1 cellular context compared by ENCODE assay signal in genomic region chr4:184514121-184514988, GRCh38.
TF ChIP-seq lines count a peak whose summit lies in the region.

No MANE protein-coding gene starts in this region.

TF ChIP-seq in K562, 482 proteins besides CTCF, POLR2A, EP300 and RAD21 (continued from another document):
- TF ChIP-seq, protein P1, sequence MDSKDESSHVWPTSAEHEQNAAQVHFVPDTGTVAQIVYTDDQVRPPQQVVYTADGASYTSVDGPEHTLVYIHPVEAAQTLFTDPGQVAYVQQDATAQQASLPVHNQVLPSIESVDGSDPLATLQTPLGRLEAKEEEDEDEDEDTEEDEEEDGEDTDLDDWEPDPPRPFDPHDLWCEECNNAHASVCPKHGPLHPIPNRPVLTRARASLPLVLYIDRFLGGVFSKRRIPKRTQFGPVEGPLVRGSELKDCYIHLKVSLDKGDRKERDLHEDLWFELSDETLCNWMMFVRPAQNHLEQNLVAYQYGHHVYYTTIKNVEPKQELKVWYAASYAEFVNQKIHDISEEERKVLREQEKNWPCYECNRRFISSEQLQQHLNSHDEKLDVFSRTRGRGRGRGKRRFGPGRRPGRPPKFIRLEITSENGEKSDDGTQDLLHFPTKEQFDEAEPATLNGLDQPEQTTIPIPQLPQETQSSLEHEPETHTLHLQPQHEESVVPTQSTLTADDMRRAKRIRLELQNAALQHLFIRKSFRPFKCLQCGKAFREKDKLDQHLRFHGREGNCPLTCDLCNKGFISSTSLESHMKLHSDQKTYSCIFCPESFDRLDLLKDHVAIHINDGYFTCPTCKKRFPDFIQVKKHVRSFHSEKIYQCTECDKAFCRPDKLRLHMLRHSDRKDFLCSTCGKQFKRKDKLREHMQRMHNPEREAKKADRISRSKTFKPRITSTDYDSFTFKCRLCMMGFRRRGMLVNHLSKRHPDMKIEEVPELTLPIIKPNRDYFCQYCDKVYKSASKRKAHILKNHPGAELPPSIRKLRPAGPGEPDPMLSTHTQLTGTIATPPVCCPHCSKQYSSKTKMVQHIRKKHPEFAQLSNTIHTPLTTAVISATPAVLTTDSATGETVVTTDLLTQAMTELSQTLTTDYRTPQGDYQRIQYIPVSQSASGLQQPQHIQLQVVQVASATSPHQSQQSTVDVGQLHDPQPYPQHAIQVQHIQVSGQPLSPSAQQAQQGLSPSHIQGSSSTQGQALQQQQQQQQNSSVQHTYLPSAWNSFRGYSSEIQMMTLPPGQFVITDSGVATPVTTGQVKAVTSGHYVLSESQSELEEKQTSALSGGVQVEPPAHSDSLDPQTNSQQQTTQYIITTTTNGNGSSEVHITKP (IDR thresholded peaks at IDR 0.05; ENCODE audit: partially characterized antibody): peak; percentile 37
- no peak for TF ChIP-seq ZKSCAN8 (CRISPR knock-in tag; IDR thresholded peaks at IDR 0.05)
- TF ChIP-seq, protein P2, sequence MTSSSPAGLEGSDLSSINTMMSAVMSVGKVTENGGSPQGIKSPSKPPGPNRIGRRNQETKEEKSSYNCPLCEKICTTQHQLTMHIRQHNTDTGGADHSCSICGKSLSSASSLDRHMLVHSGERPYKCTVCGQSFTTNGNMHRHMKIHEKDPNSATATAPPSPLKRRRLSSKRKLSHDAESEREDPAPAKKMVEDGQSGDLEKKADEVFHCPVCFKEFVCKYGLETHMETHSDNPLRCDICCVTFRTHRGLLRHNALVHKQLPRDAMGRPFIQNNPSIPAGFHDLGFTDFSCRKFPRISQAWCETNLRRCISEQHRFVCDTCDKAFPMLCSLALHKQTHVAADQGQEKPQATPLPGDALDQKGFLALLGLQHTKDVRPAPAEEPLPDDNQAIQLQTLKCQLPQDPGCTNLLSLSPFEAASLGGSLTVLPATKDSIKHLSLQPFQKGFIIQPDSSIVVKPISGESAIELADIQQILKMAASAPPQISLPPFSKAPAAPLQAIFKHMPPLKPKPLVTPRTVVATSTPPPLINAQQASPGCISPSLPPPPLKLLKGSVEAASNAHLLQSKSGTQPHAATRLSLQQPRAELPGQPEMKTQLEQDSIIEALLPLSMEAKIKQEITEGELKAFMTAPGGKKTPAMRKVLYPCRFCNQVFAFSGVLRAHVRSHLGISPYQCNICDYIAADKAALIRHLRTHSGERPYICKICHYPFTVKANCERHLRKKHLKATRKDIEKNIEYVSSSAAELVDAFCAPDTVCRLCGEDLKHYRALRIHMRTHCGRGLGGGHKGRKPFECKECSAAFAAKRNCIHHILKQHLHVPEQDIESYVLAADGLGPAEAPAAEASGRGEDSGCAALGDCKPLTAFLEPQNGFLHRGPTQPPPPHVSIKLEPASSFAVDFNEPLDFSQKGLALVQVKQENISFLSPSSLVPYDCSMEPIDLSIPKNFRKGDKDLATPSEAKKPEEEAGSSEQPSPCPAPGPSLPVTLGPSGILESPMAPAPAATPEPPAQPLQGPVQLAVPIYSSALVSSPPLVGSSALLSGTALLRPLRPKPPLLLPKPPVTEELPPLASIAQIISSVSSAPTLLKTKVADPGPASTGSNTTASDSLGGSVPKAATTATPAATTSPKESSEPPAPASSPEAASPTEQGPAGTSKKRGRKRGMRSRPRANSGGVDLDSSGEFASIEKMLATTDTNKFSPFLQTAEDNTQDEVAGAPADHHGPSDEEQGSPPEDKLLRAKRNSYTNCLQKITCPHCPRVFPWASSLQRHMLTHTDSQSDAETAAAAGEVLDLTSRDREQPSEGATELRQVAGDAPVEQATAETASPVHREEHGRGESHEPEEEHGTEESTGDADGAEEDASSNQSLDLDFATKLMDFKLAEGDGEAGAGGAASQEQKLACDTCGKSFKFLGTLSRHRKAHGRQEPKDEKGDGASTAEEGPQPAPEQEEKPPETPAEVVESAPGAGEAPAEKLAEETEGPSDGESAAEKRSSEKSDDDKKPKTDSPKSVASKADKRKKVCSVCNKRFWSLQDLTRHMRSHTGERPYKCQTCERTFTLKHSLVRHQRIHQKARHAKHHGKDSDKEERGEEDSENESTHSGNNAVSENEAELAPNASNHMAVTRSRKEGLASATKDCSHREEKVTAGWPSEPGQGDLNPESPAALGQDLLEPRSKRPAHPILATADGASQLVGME (CRISPR knock-in tag; IDR thresholded peaks at IDR 0.05): no peak
- no peak for TF ChIP-seq SRSF1 (IDR thresholded peaks at IDR 0.05; ENCODE audit: low read depth, low read length)
- TF ChIP-seq PTTG1 (tag; IDR thresholded peaks at IDR 0.05; ENCODE audit: low read depth): no peak
- peak; percentile 75 for TF ChIP-seq MAFG (tag; conservative IDR thresholded peaks at IDR 0.05)
- TF ChIP-seq ZNF224 (CRISPR knock-in tag; IDR thresholded peaks at IDR 0.05): no peak
- 0 out of 2 replicates have a peak, but pooled peaks have one; percentile 33 for TF ChIP-seq GABPB1 (CRISPR knock-in tag; IDR thresholded peaks at IDR 0.05)
- TF ChIP-seq ZNF584 (CRISPR knock-in tag; IDR thresholded peaks at IDR 0.05; ENCODE audit: low read depth): no peak
- TF ChIP-seq CHCHD3 (CRISPR knock-in tag; IDR thresholded peaks at IDR 0.05): no peak
- TF ChIP-seq THRAP3 (IDR thresholded peaks at IDR 0.05; ENCODE audit: borderline replicate concordance): no peak
- TF ChIP-seq ZNF717 (CRISPR knock-in tag; IDR thresholded peaks at IDR 0.05): no peak
- TF ChIP-seq FOXK2 (conservative IDR thresholded peaks at IDR 0.05 in 1 of 2, IDR thresholded peaks at IDR 0.05 in 1 of 2; ENCODE audit: low read depth in 2 of 2): 0 out of 4 replicates have a peak, but pooled peaks of 1 of the 2 experiments have one; percentile 22
- no peak for TF ChIP-seq ZNF121 (CRISPR knock-in tag; conservative IDR thresholded peaks at IDR 0.05)
- TF ChIP-seq TFAP4 (CRISPR knock-in tag; IDR thresholded peaks at IDR 0.05; ENCODE audit: borderline replicate concordance): peak; percentile 66
